Comparison of ENCODE assay signal across 28 cellular contexts in the genomic region with DNA sequence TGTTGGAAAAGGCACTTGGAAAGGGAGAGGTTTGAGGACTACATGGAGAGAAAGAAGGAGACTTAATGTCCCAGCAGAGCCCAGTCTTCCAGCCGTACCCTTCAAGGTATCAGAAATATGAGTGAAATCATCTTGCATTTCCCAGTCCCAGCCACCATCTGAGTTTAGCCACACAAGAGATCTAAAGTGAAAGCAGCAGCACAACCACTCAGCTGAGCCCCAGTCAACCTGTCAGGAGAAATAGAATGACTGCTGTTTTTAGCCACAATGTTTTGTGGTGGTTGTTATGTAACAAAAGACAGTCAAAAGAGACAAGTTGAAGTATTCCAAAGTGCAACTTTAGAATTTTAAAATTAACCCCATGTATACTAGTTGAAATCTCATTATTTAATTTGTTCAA. TPM values are rescaled to one million over a fixed set of nuclear protein-coding genes. Genes with fewer than 3 reads are reported as not detected.
DNase-seq lines count a peak whose midpoint lies in the region; ATAC-seq, FAIRE-seq and TF ChIP-seq lines count a peak whose summit lies in the region.
"Had no signal": no experiment of that assay in that cellular context is flagged by ENCODE, and none has a peak within 500 bp of the region (broad histone marks: within the 10 kb centered on the region; RNA-seq: fewer than 3 reads in every experiment).

No MANE protein-coding gene starts in this region.

- no peak; the same call in 2 of the 3 replicates for ATAC-seq in GM12878
- no peak for ATAC-seq in GM18870 (IDR thresholded peaks at IDR 0.05; ENCODE audit: unreplicated experiment)
- no peak for ATAC-seq in HG03108 (IDR thresholded peaks at IDR 0.05; ENCODE audit: unreplicated experiment)
- ATAC-seq: activated CD8-positive, alpha-beta T cell treated with anti-CD3 and anti-CD28 coated beads for 36 hours; body of pancreas; esophagus mucosa; sciatic nerve had no signal

- H2AFZ ChIP-seq in MM.1S (ENCODE audit: low read length) = no peak overlapping the region
- H2AFZ ChIP-seq in GM12878 (ENCODE audit: control insufficient read depth, low read depth, low read length) = no peak overlapping the region
- H2AFZ ChIP-seq: GM23248 had no signal

- no peak for TF ChIP-seq CTCF in MM.1S (IDR thresholded peaks at IDR 0.05; ENCODE audit: low read length)
- no peak for TF ChIP-seq CTCF in GM12878 (IDR thresholded peaks at IDR 0.05 in 2 of 3, conservative IDR thresholded peaks at IDR 0.05 in 1 of 3; ENCODE audit: control insufficient read depth in 2 of 3, extremely low read depth in 1 of 3, insufficient read depth in 1 of 3, low read depth in 3 of 3, low read length in 3 of 3)
- TF ChIP-seq CTCF in endodermal cell (conservative IDR thresholded peaks at IDR 0.05) = no peak

- no peaks in the 10 kb centered on the region for H3K27me3 Mint-ChIP-seq in endodermal cell (ENCODE audit: insufficient read depth)
- H3K27me3 Mint-ChIP-seq: activated CD8-positive, alpha-beta T cell treated with anti-CD3 and anti-CD28 coated beads for 36 hours; central memory CD8-positive, alpha-beta T cell; progenitor cell of endocrine pancreas had no signal

- CTCF ChIA-PET in GM12878 (lab: Yijun Ruan, JAX) = interaction anchor here (1.2 kb wide), 1 partner anchor 56 kb away, joined by 4 read pairs; no protein-coding TSS in a partner anchor

- peaks cover 45% of the 10 kb centered on the region for H3K36me3 Mint-ChIP-seq in endodermal cell (ENCODE audit: low read depth)

- H3F3A ChIP-seq in MM.1S (ENCODE audit: insufficient read depth, low read length) = no peaks in the 10 kb centered on the region

- in situ Hi-C loops in GM12878 (cut with MboI) = no loop called here

- TF ChIP-seq POLR2A in GM12892 (IDR thresholded peaks at IDR 0.05; ENCODE audit: low read depth, low read length) (no peak), GM12878 (IDR thresholded peaks at IDR 0.05; ENCODE audit: low read depth, low read length) (no peak)

- WGBS in GM12878 (ENCODE audit: insufficient coverage, insufficient replicate concordance, low lambda C conversion rate, missing lambda C conversion rate) = 100% methylated on average over 1 of the region's 1 CpG
- WGBS in endodermal cell (ENCODE audit: insufficient coverage in 1 of 2, insufficient read length in 1 of 2), 2 experiments = 84 to 100% methylated on average over 1 of the region's 1 CpG

- no TSS peak for BruUV-seq in GM12878 (replicated peaks; lab: Mats Ljungman, UMichigan)

- no peak for TF ChIP-seq EP300 in GM12878 (IDR thresholded peaks at IDR 0.05; ENCODE audit: borderline replicate concordance in 1 of 2, control insufficient read depth in 1 of 2, low read depth in 2 of 2, low read length in 2 of 2)

- POLR2A ChIA-PET in GM12878 (lab: Charles Lee) = no interaction called here

- H3K4me1 ChIP-seq in MM.1S (ENCODE audit: low read length) = no peaks in the 10 kb centered on the region; the same call in 1 of the 2 replicates
- no peaks in the 10 kb centered on the region for H3K4me1 ChIP-seq in GM12878 (ENCODE audit: control insufficient read depth, insufficient read depth, low read length)
- H3K4me1 ChIP-seq in endodermal cell (ENCODE audit: control insufficient read depth, insufficient read depth, low read length) = no peaks in the 10 kb centered on the region
- H3K4me1 ChIP-seq: BLaER1, body of pancreas, left ventricle myocardium inferior had no signal

- H3K27me3 ChIP-seq in MM.1S (replicated peaks; ENCODE audit: insufficient read depth, low read length) = no peaks in the 10 kb centered on the region
- H3K27me3 ChIP-seq in GM12878 (replicated peaks in 1 of 2; ENCODE audit: control insufficient read depth in 2 of 2, insufficient read depth in 2 of 2, low read length in 1 of 2) = no peaks in the 10 kb centered on the region
- H3K27me3 ChIP-seq in endodermal cell (ENCODE audit: control insufficient read depth, insufficient read depth, low read length, poor library complexity, severe bottlenecking) = no peaks in the 10 kb centered on the region
- H3K27me3 ChIP-seq: BLaER1, body of pancreas had no signal

- no peak overlapping the region for H3K4me3 Mint-ChIP-seq in endodermal cell
- H3K4me3 Mint-ChIP-seq: activated CD8-positive, alpha-beta T cell treated with anti-CD3 and anti-CD28 coated beads for 36 hours; central memory CD8-positive, alpha-beta T cell; HFFc6; mesothelial cell of epicardium had no signal

- no peaks in the 10 kb centered on the region for H3K9me3 ChIP-seq in MM.1S (replicated peaks; ENCODE audit: insufficient read depth, low read length)
- H3K9me3 ChIP-seq in GM12878 (replicated peaks; ENCODE audit: control insufficient read depth, insufficient read depth, low read length) = peaks cover 5% of the 10 kb centered on the region
- H3K9me3 ChIP-seq in endodermal cell (ENCODE audit: control insufficient read depth, low read length) = peaks cover 31% of the 10 kb centered on the region
- H3K9me3 ChIP-seq: SK-N-SH had no signal

- H3K4me1 Mint-ChIP-seq in endodermal cell = peaks cover 19% of the 10 kb centered on the region
- H3K4me1 Mint-ChIP-seq: mesothelial cell of epicardium had no signal

- H3K4me3 ChIP-seq in MM.1S (ENCODE audit: low read length) = no peak overlapping the region
- H3K4me3 ChIP-seq in GM12878 = no peak overlapping the region
- no peak overlapping the region for H3K4me3 ChIP-seq in endodermal cell (ENCODE audit: low read length)
- H3K4me3 ChIP-seq: BLaER1, body of pancreas, GM23248, left ventricle myocardium inferior had no signal

- H4K20me1 ChIP-seq in MM.1S (ENCODE audit: insufficient read depth, low read length) (no peaks in the 10 kb centered on the region), GM12878 (ENCODE audit: control insufficient read depth, insufficient read depth) (no peaks in the 10 kb centered on the region)
- H4K20me1 ChIP-seq: BLaER1 had no signal

- peak overlapping the region; percentile 7; the same call in 1 of the 2 replicates for H3K27ac ChIP-seq in MM.1S (ENCODE audit: low read length)
- no peak overlapping the region for H3K27ac ChIP-seq in GM12878 (ENCODE audit: control insufficient read depth, insufficient read depth)
- no peak overlapping the region for H3K27ac ChIP-seq in endodermal cell (ENCODE audit: low read depth, low read length)
- H3K27ac ChIP-seq: BLaER1, body of pancreas, GM23248, left ventricle myocardium inferior had no signal

- H3K79me2 ChIP-seq in MM.1S (ENCODE audit: low read length) = 0 out of 2 replicates have a peak, but pooled peaks cover 5% of the 10 kb centered on the region
- H3K79me2 ChIP-seq in GM12878 (ENCODE audit: control insufficient read depth, insufficient read depth, low read length) = no peaks in the 10 kb centered on the region; the same call in 1 of the 2 replicates

- no peak overlapping the region for H3K27ac Mint-ChIP-seq in endodermal cell
- H3K27ac Mint-ChIP-seq: activated CD8-positive, alpha-beta T cell treated with anti-CD3 and anti-CD28 coated beads for 36 hours; HFFc6; mesothelial cell of epicardium; progenitor cell of endocrine pancreas had no signal

- H3K4me2 ChIP-seq in MM.1S (ENCODE audit: low read depth, low read length) = peak overlapping the region; percentile 43
- H3K4me2 ChIP-seq in GM12878 (ENCODE audit: control insufficient read depth, insufficient read depth) = no peak overlapping the region
- H3K4me2 ChIP-seq: BLaER1, SK-N-SH had no signal

- RAD21 ChIA-PET in GM12878 (lab: Charles Lee; ENCODE audit: unreplicated experiment) = no interaction called here

- H3K9ac ChIP-seq in MM.1S (ENCODE audit: low read length) (no peak overlapping the region), GM12878 (ENCODE audit: control insufficient read depth, insufficient read depth, low read length) (no peak overlapping the region), endodermal cell (ENCODE audit: extremely low read depth, low read length, poor library complexity, severe bottlenecking) (no peak overlapping the region)
- H3K9ac ChIP-seq: BLaER1, GM23248, SK-N-SH had no signal

- SMC1A ChIA-PET in GM12878 (lab: Charles Lee; ENCODE audit: uncharacterized antibody, unreplicated experiment) = interaction anchor here (1.2 kb wide), 1 partner anchor 28 kb away, joined by 5 read pairs; a partner anchor contains a TSS

- no peak for TF ChIP-seq RAD21 in GM12878 (IDR thresholded peaks at IDR 0.05; ENCODE audit: insufficient read depth, low read depth, low read length)

- H3K36me3 ChIP-seq in MM.1S (replicated peaks; ENCODE audit: insufficient read depth, low read length) (no peaks in the 10 kb centered on the region), GM12878 (ENCODE audit: control insufficient read depth in 2 of 2, insufficient read depth in 2 of 2, low read length in 1 of 2) (peaks cover 0 to 3% of the 10 kb centered on the region in 2 experiments; a peak in 1 of 4 replicates), endodermal cell (ENCODE audit: control insufficient read depth, insufficient read depth, low read length) (no peaks in the 10 kb centered on the region)

- FAIRE-seq in GM12892 (lab: Jason Lieb, UNC) (peak; percentile 24), GM12878 (lab: Jason Lieb, UNC) (peak; percentile 38)

- DNase-seq in GM12892 (ENCODE audit: insufficient read length) (no peak), MM.1S (peak; percentile 72), NOMO-1 treated with dmso at 0.1 percent for 144 hours (lab: John Stamatoyannopoulos, UW; ENCODE audit: unreplicated experiment) (peak; percentile 43), GM12878 (ENCODE audit: low read depth, low spot score) (no peak), endodermal cell (no peak)
- DNase-seq in stimulated activated CD4-positive, alpha-beta T cell treated with anti-CD3 and anti-CD28 coated beads, Interleukin-2, amount 100 ng/mL, for 24 hours = no peak
- DNase-seq: activated CD8-positive, alpha-beta memory T cell treated with anti-CD3 and anti-CD28 coated beads, Interleukin-2, amount 50 U/mL, for 48 hours; activated CD8-positive, alpha-beta T cell treated with anti-CD3 and anti-CD28 coated beads for 36 hours; activated naive CD4-positive, alpha-beta T cell treated with anti-CD3 and anti-CD28 coated beads, Interleukin-2, amount 50 U/mL, for 16 hours; body of pancreas; DMS153; GM23248; HFFc6; left ventricle myocardium inferior; NCI-H1436; NCI-H2081; SK-N-SH; stimulated activated CD4-positive, alpha-beta T cell treated with anti-CD3 and anti-CD28 coated beads, Interleukin-4, amount 100 ng/mL, for 4 hours; substantia nigra; trophoblast cell had no signal

- H3K9me2 ChIP-seq in MM.1S (replicated peaks; ENCODE audit: insufficient read depth, low read length) = no peaks in the 10 kb centered on the region
- H3K9me2 ChIP-seq: SK-N-SH had no signal

- intact Hi-C loops in GM12878 (cut with micrococcal nuclease; ENCODE audit: unreplicated experiment) = no loop called here

- peaks cover 22% of the 10 kb centered on the region for H3K9me3 Mint-ChIP-seq in endodermal cell

RNA-seq across cellular contexts. Expression of a gene that starts 28.0 kb away (rescaled TPM):
- 36.3 TPM for polyA plus RNA-seq in GM12892 (2012; ENCODE audit: missing spikeins)
- total RNA-seq in GM12878 (2013; cell fraction: nucleolus; rRNA removed) = 28.0 and 28.8 TPM in 2 replicates
- total RNA-seq in GM12878 (2014; rRNA removed) = 37.9 and 49.8 TPM in 2 replicates
- total RNA-seq in GM12878 (2014; rRNA removed; fragmentation: Illumina TruSeq; extraction: Trizol) = 42.3 and 42.6 TPM in 2 replicates
- 33.4 and 34.9 TPM in 2 replicates for total RNA-seq in GM12878 (2021)
- 15.8 TPM for polyA plus RNA-seq in GM12878 (2011; ENCODE audit: low read depth)
- polyA plus RNA-seq in GM12878 (2011; rRNA removed) = 39.3 and 60.6 TPM in 2 replicates
- 17.5 and 20.2 TPM in 2 replicates for polyA plus RNA-seq in GM12878 (2011; cell fraction: cytosol; rRNA removed)
- 18.8 and 23.7 TPM in 2 replicates for polyA plus RNA-seq in GM12878 (2011; cell fraction: nucleus; rRNA removed)
- 15.0 and 20.5 TPM in 2 replicates for polyA plus RNA-seq in GM12878 (2012)
- 36.9 and 59.1 TPM in 2 replicates for polyA plus RNA-seq in GM12878 (2014; fragmentation: Illumina TruSeq; extraction: Trizol)
- polyA plus RNA-seq in GM12878 (2014; fragmentation: Nextera tagmentation; extraction: Ambion mirVana) = 10 to 100 TPM; 64.2 to 97.1 TPM
- 35.0 and 36.2 TPM in 2 replicates for polyA plus RNA-seq in GM12878 (2014; rRNA removed)
- 10 to 100 TPM; 71.0 to 76.4 TPM for polyA plus RNA-seq in GM12878 (2016; fragmentation: Nextera tagmentation; extraction: Ambion mirVana)
- polyA minus RNA-seq in GM12878 (2011; rRNA and poly(A)+ RNA removed) = 38.2 and 38.8 TPM in 2 replicates
- polyA minus RNA-seq in GM12878 (2011; cell fraction: cytosol; rRNA and poly(A)+ RNA removed) = 12.6 and 13.6 TPM in 2 replicates
- 16.5 and 17.3 TPM in 2 replicates for polyA minus RNA-seq in GM12878 (2011; cell fraction: nucleus; rRNA and poly(A)+ RNA removed)
- total RNA-seq in endodermal cell = 100 to 1,000 TPM in 1 of 2 donors, 10 to 100 TPM in 1; 81.7 to 125 TPM
- 57.7 TPM for polyA plus RNA-seq in endodermal cell (2013, experiment 1 of 2)
- 52.7 TPM for polyA plus RNA-seq in endodermal cell (2013, experiment 2 of 2)

RNA-seq across cellular contexts. Expression of a gene that starts 56.9 kb away (rescaled TPM):
- polyA plus RNA-seq in GM12892 (2012; ENCODE audit: missing spikeins) = 119 TPM
- 18.6 and 19.9 TPM in 2 replicates for total RNA-seq in GM12878 (2013; cell fraction: nucleolus; rRNA removed)
- 64.3 and 66.8 TPM in 2 replicates for total RNA-seq in GM12878 (2014; rRNA removed)
- 77.3 and 80.4 TPM in 2 replicates for total RNA-seq in GM12878 (2014; rRNA removed; fragmentation: Illumina TruSeq; extraction: Trizol)
- total RNA-seq in GM12878 (2021) = 113 and 116 TPM in 2 replicates
- polyA plus RNA-seq in GM12878 (2011; ENCODE audit: low read depth) = 66.0 TPM
- polyA plus RNA-seq in GM12878 (2011; rRNA removed) = 125 and 169 TPM in 2 replicates
- 60.1 and 70.1 TPM in 2 replicates for polyA plus RNA-seq in GM12878 (2011; cell fraction: cytosol; rRNA removed)
- 22.8 and 33.9 TPM in 2 replicates for polyA plus RNA-seq in GM12878 (2011; cell fraction: nucleus; rRNA removed)
- 80.5 and 85.4 TPM in 2 replicates for polyA plus RNA-seq in GM12878 (2012)
- polyA plus RNA-seq in GM12878 (2014; fragmentation: Illumina TruSeq; extraction: Trizol) = 91.9 and 106 TPM in 2 replicates
- 100 to 1,000 TPM; 102 to 227 TPM for polyA plus RNA-seq in GM12878 (2014; fragmentation: Nextera tagmentation; extraction: Ambion mirVana)
- polyA plus RNA-seq in GM12878 (2014; rRNA removed) = 103 and 125 TPM in 2 replicates
- polyA plus RNA-seq in GM12878 (2016; fragmentation: Nextera tagmentation; extraction: Ambion mirVana) = 100 to 1,000 TPM; 281 TPM
- polyA minus RNA-seq in GM12878 (2011; rRNA and poly(A)+ RNA removed) = 75.8 and 85.1 TPM in 2 replicates
- 47.6 and 57.9 TPM in 2 replicates for polyA minus RNA-seq in GM12878 (2011; cell fraction: cytosol; rRNA and poly(A)+ RNA removed)
- polyA minus RNA-seq in GM12878 (2011; cell fraction: nucleus; rRNA and poly(A)+ RNA removed) = 18.9 and 36.5 TPM in 2 replicates
- total RNA-seq in endodermal cell = 100 to 1,000 TPM; 188 to 362 TPM
- polyA plus RNA-seq in endodermal cell (2013, experiment 1 of 2) = 183 TPM
- polyA plus RNA-seq in endodermal cell (2013, experiment 2 of 2) = 196 TPM

Comparison
In these comparisons a context has a peak if more than half of its experiments do, and no peak if none do; other contexts are left out.
1. DNase-seq: peak in MM.1S (single experiment) and NOMO-1 treated with dmso at 0.1 percent for 144 hours (single experiment); none in GM12892 (single experiment), GM12878 (single experiment), endodermal cell (single experiment) and stimulated activated CD4-positive, alpha-beta T cell treated with anti-CD3 and anti-CD28 coated beads, Interleukin-2, amount 100 ng/mL, for 24 hours (0 of 2).